ENCODE assay signal across 2 cellular contexts in the genomic region with DNA sequence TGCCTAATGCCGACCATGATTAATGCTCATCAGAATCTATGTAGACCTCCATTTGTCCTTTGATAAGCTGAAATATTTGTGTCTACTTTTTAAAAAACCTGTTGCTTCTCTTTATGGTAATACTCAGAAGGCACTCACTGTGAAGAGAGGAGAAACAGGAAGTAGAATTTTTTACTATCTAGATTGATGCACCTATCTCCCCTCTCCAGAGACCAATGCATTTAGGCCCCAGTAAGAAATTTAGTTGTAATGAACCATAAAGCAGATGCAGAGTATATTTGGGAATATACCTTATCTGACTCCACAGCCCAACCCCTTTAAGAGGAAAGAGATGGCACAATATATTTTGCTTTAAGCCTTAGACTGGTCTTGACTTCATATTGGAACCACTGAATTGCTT.
TF ChIP-seq lines count a peak whose summit lies in the region.

No MANE protein-coding gene starts in this region.

TF ChIP-seq in HepG2, 621 proteins besides CTCF, POLR2A, EP300 and RAD21:
- no peak for TF ChIP-seq ZNF567 (CRISPR knock-in tag; IDR thresholded peaks at IDR 0.05; ENCODE audit: borderline replicate concordance)
- TF ChIP-seq, protein P1, sequence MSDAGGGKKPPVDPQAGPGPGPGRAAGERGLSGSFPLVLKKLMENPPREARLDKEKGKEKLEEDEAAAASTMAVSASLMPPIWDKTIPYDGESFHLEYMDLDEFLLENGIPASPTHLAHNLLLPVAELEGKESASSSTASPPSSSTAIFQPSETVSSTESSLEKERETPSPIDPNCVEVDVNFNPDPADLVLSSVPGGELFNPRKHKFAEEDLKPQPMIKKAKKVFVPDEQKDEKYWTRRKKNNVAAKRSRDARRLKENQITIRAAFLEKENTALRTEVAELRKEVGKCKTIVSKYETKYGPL (CRISPR knock-in tag; IDR thresholded peaks at IDR 0.05) = no peak
- TF ChIP-seq, protein P2, sequence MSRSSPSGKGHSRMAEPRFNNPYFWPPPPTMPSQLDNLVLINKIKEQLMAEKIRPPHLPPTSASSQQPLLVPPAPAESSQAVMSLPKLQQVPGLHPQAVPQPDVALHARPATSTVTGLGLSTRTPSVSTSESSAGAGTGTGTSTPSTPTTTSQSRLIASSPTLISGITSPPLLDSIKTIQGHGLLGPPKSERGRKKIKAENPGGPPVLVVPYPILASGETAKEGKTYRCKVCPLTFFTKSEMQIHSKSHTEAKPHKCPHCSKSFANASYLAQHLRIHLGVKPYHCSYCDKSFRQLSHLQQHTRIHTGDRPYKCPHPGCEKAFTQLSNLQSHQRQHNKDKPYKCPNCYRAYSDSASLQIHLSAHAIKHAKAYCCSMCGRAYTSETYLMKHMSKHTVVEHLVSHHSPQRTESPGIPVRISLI (CRISPR knock-in tag; IDR thresholded peaks at IDR 0.05; ENCODE audit: borderline replicate concordance) = no peak
- TF ChIP-seq PHF8 (CRISPR knock-in tag; IDR thresholded peaks at IDR 0.05) = no peak
- TF ChIP-seq NR2F6 (IDR thresholded peaks at IDR 0.05) = no peak
- TF ChIP-seq NR2F6 (CRISPR knock-in tag; IDR thresholded peaks at IDR 0.05) = no peak

TF ChIP-seq in K562, 482 proteins besides CTCF, POLR2A, EP300 and RAD21:
- TF ChIP-seq FOXP1 (CRISPR knock-in tag; IDR thresholded peaks at IDR 0.05) = no peak
- TF ChIP-seq, protein P3, sequence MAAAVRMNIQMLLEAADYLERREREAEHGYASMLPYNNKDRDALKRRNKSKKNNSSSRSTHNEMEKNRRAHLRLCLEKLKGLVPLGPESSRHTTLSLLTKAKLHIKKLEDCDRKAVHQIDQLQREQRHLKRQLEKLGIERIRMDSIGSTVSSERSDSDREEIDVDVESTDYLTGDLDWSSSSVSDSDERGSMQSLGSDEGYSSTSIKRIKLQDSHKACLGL (CRISPR knock-in tag; IDR thresholded peaks at IDR 0.05; ENCODE audit: borderline replicate concordance, poor library complexity, severe bottlenecking) = no peak
- TF ChIP-seq NR2F6 (CRISPR knock-in tag; IDR thresholded peaks at IDR 0.05) = no peak
- TF ChIP-seq STAT5A (IDR thresholded peaks at IDR 0.05; ENCODE audit: borderline replicate concordance, low read length) = peak; percentile 25; the same call in 1 of the 2 replicates
- TF ChIP-seq NFIC (IDR thresholded peaks at IDR 0.05) = 0 out of 2 replicates have a peak, but pooled peaks have one; percentile 6
- peak; percentile 81 for TF ChIP-seq ARID1B (IDR thresholded peaks at IDR 0.05)
- TF ChIP-seq, protein P4, sequence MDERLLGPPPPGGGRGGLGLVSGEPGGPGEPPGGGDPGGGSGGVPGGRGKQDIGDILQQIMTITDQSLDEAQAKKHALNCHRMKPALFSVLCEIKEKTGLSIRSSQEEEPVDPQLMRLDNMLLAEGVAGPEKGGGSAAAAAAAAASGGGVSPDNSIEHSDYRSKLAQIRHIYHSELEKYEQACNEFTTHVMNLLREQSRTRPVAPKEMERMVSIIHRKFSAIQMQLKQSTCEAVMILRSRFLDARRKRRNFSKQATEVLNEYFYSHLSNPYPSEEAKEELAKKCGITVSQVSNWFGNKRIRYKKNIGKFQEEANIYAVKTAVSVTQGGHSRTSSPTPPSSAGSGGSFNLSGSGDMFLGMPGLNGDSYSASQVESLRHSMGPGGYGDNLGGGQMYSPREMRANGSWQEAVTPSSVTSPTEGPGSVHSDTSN (CRISPR knock-in tag; IDR thresholded peaks at IDR 0.05; ENCODE audit: low read depth) = no peak
- TF ChIP-seq, protein P4 (tag; conservative IDR thresholded peaks at IDR 0.05; ENCODE audit: low read depth) = no peak
- TF ChIP-seq SMARCE1 (IDR thresholded peaks at IDR 0.05) = peak; percentile 67
- no peak for TF ChIP-seq ZBED1 (IDR thresholded peaks at IDR 0.05)
- peak; percentile 31; the same call in 1 of the 2 replicates for TF ChIP-seq CBFA2T2 (conservative IDR thresholded peaks at IDR 0.05)
- peak; percentile 35; the same call in 1 of the 2 replicates for TF ChIP-seq DPF2 (IDR thresholded peaks at IDR 0.05)
- peak; percentile 47; the same call in 1 of the 2 replicates for TF ChIP-seq PML (IDR thresholded peaks at IDR 0.05; ENCODE audit: low read length)
- peak; percentile 63 for TF ChIP-seq TAL1 (IDR thresholded peaks at IDR 0.05)
- TF ChIP-seq KLF16 (IDR thresholded peaks at IDR 0.05) = 0 out of 2 replicates have a peak, but pooled peaks have one; percentile 22
- TF ChIP-seq ELF1 (tag; IDR thresholded peaks at IDR 0.05) = no peak
- peak; percentile 30; the same call in 1 of the 2 replicates for TF ChIP-seq ZFX (CRISPR knock-in tag; IDR thresholded peaks at IDR 0.05)
- 0 out of 4 replicates have a peak, but pooled peaks of 1 of the 2 experiments have one; percentile 35 for TF ChIP-seq RCOR1 (IDR thresholded peaks at IDR 0.05; ENCODE audit: borderline replicate concordance in 1 of 2, low read depth in 2 of 2, low read length in 2 of 2)
- TF ChIP-seq ZNF584 (CRISPR knock-in tag; IDR thresholded peaks at IDR 0.05; ENCODE audit: low read depth) = no peak
- TF ChIP-seq HDAC3 (IDR thresholded peaks at IDR 0.05; ENCODE audit: borderline replicate concordance, partially characterized antibody) = peak; percentile 32
- TF ChIP-seq CBFA2T3 (IDR thresholded peaks at IDR 0.05) = peak; percentile 73
- TF ChIP-seq, protein P5, sequence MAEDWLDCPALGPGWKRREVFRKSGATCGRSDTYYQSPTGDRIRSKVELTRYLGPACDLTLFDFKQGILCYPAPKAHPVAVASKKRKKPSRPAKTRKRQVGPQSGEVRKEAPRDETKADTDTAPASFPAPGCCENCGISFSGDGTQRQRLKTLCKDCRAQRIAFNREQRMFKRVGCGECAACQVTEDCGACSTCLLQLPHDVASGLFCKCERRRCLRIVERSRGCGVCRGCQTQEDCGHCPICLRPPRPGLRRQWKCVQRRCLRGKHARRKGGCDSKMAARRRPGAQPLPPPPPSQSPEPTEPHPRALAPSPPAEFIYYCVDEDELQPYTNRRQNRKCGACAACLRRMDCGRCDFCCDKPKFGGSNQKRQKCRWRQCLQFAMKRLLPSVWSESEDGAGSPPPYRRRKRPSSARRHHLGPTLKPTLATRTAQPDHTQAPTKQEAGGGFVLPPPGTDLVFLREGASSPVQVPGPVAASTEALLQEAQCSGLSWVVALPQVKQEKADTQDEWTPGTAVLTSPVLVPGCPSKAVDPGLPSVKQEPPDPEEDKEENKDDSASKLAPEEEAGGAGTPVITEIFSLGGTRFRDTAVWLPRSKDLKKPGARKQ (CRISPR knock-in tag; IDR thresholded peaks at IDR 0.05) = no peak
- TF ChIP-seq TEAD4 (IDR thresholded peaks at IDR 0.05; ENCODE audit: low read length) = peak; percentile 79
- TF ChIP-seq TEAD4 (CRISPR knock-in tag; IDR thresholded peaks at IDR 0.05; ENCODE audit: borderline replicate concordance) = no peak
- peak; percentile 45 for TF ChIP-seq SMARCA4 (IDR thresholded peaks at IDR 0.05)
- TF ChIP-seq NCOR1 (IDR thresholded peaks at IDR 0.05) = peak; percentile 32; the same call in 1 of the 2 replicates
- no peak for TF ChIP-seq E2F3 (CRISPR knock-in tag; IDR thresholded peaks at IDR 0.05)
- TF ChIP-seq TCF3 (CRISPR knock-in tag; IDR thresholded peaks at IDR 0.05) = peak; percentile 76
